8 cellular contexts compared by ENCODE assay signal in the genomic region with DNA sequence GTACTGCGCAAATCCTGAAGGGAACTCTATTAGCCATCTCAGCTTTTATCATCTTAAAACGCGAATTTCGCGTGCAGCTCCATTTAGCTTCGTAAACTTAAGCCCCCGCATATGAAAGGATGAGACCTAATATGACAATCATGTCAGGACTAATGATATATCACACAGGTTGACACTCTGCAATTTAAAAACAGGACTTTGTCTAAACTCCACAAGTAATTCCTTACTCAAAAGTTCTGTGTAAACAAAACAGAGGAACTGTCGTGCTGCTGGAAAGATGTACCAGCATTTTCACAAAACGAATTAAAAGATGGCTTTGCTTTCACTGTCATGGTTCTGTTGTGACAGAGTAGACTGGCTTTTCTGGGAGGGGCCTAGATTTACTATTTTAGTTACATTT. TPM values are rescaled to one million over a fixed set of nuclear protein-coding genes. Genes with fewer than 3 reads are reported as not detected.
DNase-seq lines count a peak whose midpoint lies in the region; ATAC-seq and TF ChIP-seq lines count a peak whose summit lies in the region.

No MANE protein-coding gene starts in this region.

- no peaks in the 10 kb centered on the region for H3K36me3 ChIP-seq in left ventricle myocardium inferior
- H3K36me3 ChIP-seq in urinary bladder (ENCODE audit: insufficient read depth): no peaks in the 10 kb centered on the region

- intact Hi-C loops in left ventricle myocardium inferior (cut with micrococcal nuclease) (no loop called here), left ventricle myocardium superior (cut with micrococcal nuclease) (no loop called here)

- in situ Hi-C loops in G401 (cut with HindIII; ENCODE audit: low sequenced_read_pairs): no loop called here

- H3K4me3 ChIP-seq in left ventricle myocardium inferior: peak overlapping the region; percentile 72
- H3K4me3 ChIP-seq in urinary bladder (ENCODE audit: low read depth, low read length): peak overlapping the region; percentile 81

- H3K27me3 Mint-ChIP-seq in brain: peaks cover 25% of the 10 kb centered on the region
- no peaks in the 10 kb centered on the region for H3K27me3 Mint-ChIP-seq in memory B cell

- no peaks in the 10 kb centered on the region for H3K36me3 Mint-ChIP-seq in brain
- H3K36me3 Mint-ChIP-seq in memory B cell: peaks cover 4% of the 10 kb centered on the region

- H3K9me3 Mint-ChIP-seq in brain (peaks cover 0 to 3% (median 0%) of the 10 kb centered on the region in 5 experiments), memory B cell (no peaks in the 10 kb centered on the region)

- H3K4me1 ChIP-seq in left ventricle myocardium inferior (peaks cover 24% of the 10 kb centered on the region), urinary bladder (ENCODE audit: insufficient read depth) (peaks cover 2% of the 10 kb centered on the region)

- WGBS in urinary bladder: 63% methylated on average over 9 of the region's 9 CpGs

- H3K27me3 ChIP-seq in left ventricle myocardium inferior (ENCODE audit: low read depth): no peaks in the 10 kb centered on the region

- TF ChIP-seq CTCF in left ventricle myocardium inferior (IDR thresholded peaks at IDR 0.05; ENCODE audit: borderline replicate concordance) (no peak), brain (conservative IDR thresholded peaks at IDR 0.05) (no peak)

- peaks cover 39% of the 10 kb centered on the region for H3K4me1 Mint-ChIP-seq in brain
- H3K4me1 Mint-ChIP-seq in memory B cell: peaks cover 27% of the 10 kb centered on the region

- H3K4me3 Mint-ChIP-seq in brain: peak overlapping the region; percentile 80 to 89 (median 83)
- peak overlapping the region; percentile 97 for H3K4me3 Mint-ChIP-seq in memory B cell

- H3K27ac Mint-ChIP-seq in brain: peak overlapping the region in 4 of 5 experiments; percentile 53 to 82 (median 76)
- H3K27ac Mint-ChIP-seq in memory B cell: peak overlapping the region; percentile 98

- no peak for DNase-seq in left ventricle myocardium inferior
- no peak for DNase-seq in left ventricle myocardium superior
- no peak for DNase-seq in memory B cell (ENCODE audit: low spot score in 2 of 2)
- DNase-seq in NCI-H524 (lab: John Stamatoyannopoulos, UW): no peak
- DNase-seq in G401 (ENCODE audit: low spot score): no peak

- H3K9me3 ChIP-seq in left ventricle myocardium inferior (replicated peaks): no peaks in the 10 kb centered on the region

- H3K27ac ChIP-seq in left ventricle myocardium inferior (replicated peaks) (no peak overlapping the region), urinary bladder (ENCODE audit: low read depth) (no peak overlapping the region)

- ATAC-seq in left ventricle myocardium superior (no peak), memory B cell (ENCODE audit: low read depth) (no peak), HG02763 (IDR thresholded peaks at IDR 0.05; ENCODE audit: unreplicated experiment) (no peak)

RNA-seq across cellular contexts. Expression of a gene that starts 0.7 kb away (rescaled TPM):
- total RNA-seq in left ventricle myocardium inferior (2.3 TPM), left ventricle myocardium superior (3.9 TPM), urinary bladder (9.4 TPM)
- polyA plus RNA-seq in brain (ENCODE audit: insufficient read depth, low read depth, low replicate concordance) (1.4 TPM), urinary bladder (4.9 TPM)
- total RNA-seq in G401 (2014; rRNA removed; shearing (Covaris generic)): not detected in 2 replicates

RNA-seq across cellular contexts. Expression of a gene that starts 0.9 kb away (rescaled TPM):
- total RNA-seq in left ventricle myocardium inferior (2.0 TPM), left ventricle myocardium superior (3.6 TPM), urinary bladder (12.4 TPM)
- polyA plus RNA-seq in brain (ENCODE audit: insufficient read depth, low read depth, low replicate concordance) (2.2 TPM), urinary bladder (3.1 TPM)
- total RNA-seq in G401 (2014; rRNA removed; shearing (Covaris generic)): not detected in 2 replicates
